Comparison of ENCODE assay signal across 8 cellular contexts in genomic region chr2:151946856-151947523, GRCh38.
A peak's percentile ranks its signal among the peaks of the same experiment; 100 is the strongest.
DNase-seq lines count a peak whose midpoint lies in the region; ATAC-seq, FAIRE-seq and TF ChIP-seq lines count a peak whose summit lies in the region.

No MANE protein-coding gene starts in this region.

- peak; percentile 70 for ATAC-seq in GM18867 (IDR thresholded peaks at IDR 0.05; ENCODE audit: unreplicated experiment)
- peak; percentile 73 for ATAC-seq in HG03439 (IDR thresholded peaks at IDR 0.05; ENCODE audit: unreplicated experiment)
- ATAC-seq in HepG2: peak; percentile 91

- DNase-seq in AG20443 (ENCODE audit: low spot score) (peak; percentile 43), RKO (ENCODE audit: low spot score) (peak; percentile 52), HepG2 (ENCODE audit: low spot score) (peak; percentile 45), transverse colon (peak; percentile 12), NCI-H510A (lab: John Stamatoyannopoulos, UW) (no peak)

- peaks cover 14% of the 10 kb centered on the region; the same call in 1 of the 2 replicates for H3K4me1 ChIP-seq in HepG2 (ENCODE audit: insufficient read depth, low read length)
- no peaks in the 10 kb centered on the region for H3K4me1 ChIP-seq in transverse colon

- no peak overlapping the region for H3K4me2 ChIP-seq in HepG2 (ENCODE audit: low read depth, low read length)

- no peak overlapping the region for H2AFZ ChIP-seq in HepG2 (ENCODE audit: low read length)

- no peaks in the 10 kb centered on the region for H4K20me1 ChIP-seq in HepG2 (ENCODE audit: insufficient read depth, low read length)

- H3K27ac ChIP-seq in cingulate gyrus (ENCODE audit: low read depth, low read length): peak overlapping the region; percentile 43
- no peak overlapping the region for H3K27ac ChIP-seq in HepG2 (ENCODE audit: extremely low read length, insufficient read depth, low read length)
- peak overlapping the region in 1 of 4 donors; percentile 39 for H3K27ac ChIP-seq in transverse colon

- TF ChIP-seq POLR2A in HepG2 (IDR thresholded peaks at IDR 0.05; ENCODE audit: insufficient read depth in 1 of 2, low read depth in 2 of 2, low read length in 2 of 2): no peak
- no peak for TF ChIP-seq POLR2A in transverse colon (IDR thresholded peaks at IDR 0.05)

- no peak overlapping the region for H3K9ac ChIP-seq in HepG2 (ENCODE audit: insufficient read depth, low read depth, low read length)

- intact Hi-C loops in HepG2 (cut with micrococcal nuclease; ENCODE audit: unreplicated experiment): no loop called here
- intact Hi-C loops in transverse colon (cut with DNase I; ENCODE audit: low total_unique reads): no loop called here

- CTCF ChIA-PET in HepG2 (lab: Yijun Ruan, JAX; ENCODE audit: low intra/inter-chr PET ratio, low total read pairs): interaction anchor here (0.9 to 2.1 kb wide), 3 partner anchors 53 to 79 kb away, joined by 3 to 9 read pairs (median 5); no protein-coding TSS in a partner anchor

- POLR2A ChIA-PET in HepG2 (lab: Yijun Ruan, JAX): no interaction called here

- peaks cover 10% of the 10 kb centered on the region; the same call in 1 of the 2 replicates for H3K9me3 ChIP-seq in HepG2 (ENCODE audit: low read length)
- peaks cover 0 to 4% of the 10 kb centered on the region in 2 donors for H3K9me3 ChIP-seq in transverse colon

- peak; percentile 36 for FAIRE-seq in HepG2 (lab: Jason Lieb, UNC)

- peak; percentile 27; the same call in 1 of the 2 replicates for TF ChIP-seq RAD21 in HepG2 (CRISPR knock-in tag; IDR thresholded peaks at IDR 0.05)

- 80% methylated on average over 8 of the region's 8 CpGs for WGBS in HepG2 (ENCODE audit: low lambda C conversion rate)
- WGBS in transverse colon (ENCODE audit: low coverage in 1 of 2), 2 donors: 68 to 84% methylated on average over 3 to 8 of the region's 8 CpGs

- H3K79me2 ChIP-seq in HepG2 (ENCODE audit: insufficient read depth, low read length): no peaks in the 10 kb centered on the region

- TF ChIP-seq CTCF in HepG2 (CRISPR knock-in tag; IDR thresholded peaks at IDR 0.05): peak; percentile 31; the same call in 1 of the 2 replicates
- TF ChIP-seq CTCF in transverse colon (IDR thresholded peaks at IDR 0.05): peak in 4 of 5 experiments; percentile 18 to 44 (median 35)

- TF ChIP-seq EP300 in HepG2 (IDR thresholded peaks at IDR 0.05; ENCODE audit: low read depth in 2 of 2, low read length in 2 of 2): no peak
- no peak for TF ChIP-seq EP300 in HepG2 (CRISPR knock-in tag; IDR thresholded peaks at IDR 0.05; ENCODE audit: borderline replicate concordance)
- TF ChIP-seq EP300 in transverse colon (IDR thresholded peaks at IDR 0.05; ENCODE audit: low read depth): no peak

- no peaks in the 10 kb centered on the region; a peak in 2 of 5 replicates for H3K36me3 ChIP-seq in HepG2 (replicated peaks in 1 of 2; ENCODE audit: control insufficient read depth in 1 of 2, insufficient read depth in 2 of 2, low read length in 2 of 2)
- H3K36me3 ChIP-seq in transverse colon: no peaks in the 10 kb centered on the region

- no peak overlapping the region for H3K4me3 ChIP-seq in HepG2 (replicated peaks in 1 of 3; ENCODE audit: insufficient read depth in 1 of 3, low read depth in 2 of 3, low read length in 3 of 3)
- H3K4me3 ChIP-seq in transverse colon: peak overlapping the region in 1 of 4 donors; percentile 16

- in situ Hi-C loops in HepG2 (cut with HindIII; ENCODE audit: extremely low pct_ligation_motif_present, low pct_unique_long_range_greater_than_20kb): no loop called here
- in situ Hi-C loops in transverse colon (cut with MboI; ENCODE audit: low pct_ligation_motif_present in 1 of 4, low pct_unique_long_range_greater_than_20kb in 1 of 4, low sequenced_read_pairs in 3 of 4): no loop called here

- no peaks in the 10 kb centered on the region for H3K27me3 ChIP-seq in HepG2 (ENCODE audit: control insufficient read depth in 1 of 2, insufficient read depth in 2 of 2, low read length in 2 of 2)
- no peaks in the 10 kb centered on the region for H3K27me3 ChIP-seq in transverse colon

- no TSS peak for BruUV-seq in HepG2 (replicated peaks; lab: Mats Ljungman, UMichigan)

TF ChIP-seq in HepG2, 621 proteins besides CTCF, POLR2A, EP300 and RAD21 (continues in another document):
- TF ChIP-seq ZSCAN30 (CRISPR knock-in tag; IDR thresholded peaks at IDR 0.05) (no peak), SALL1 (CRISPR knock-in tag; IDR thresholded peaks at IDR 0.05) (0 out of 2 replicates have a peak, but pooled peaks have one; percentile 9), ZNF513 (CRISPR knock-in tag; conservative IDR thresholded peaks at IDR 0.05) (no peak), HNRNPL (IDR thresholded peaks at IDR 0.05; ENCODE audit: low read depth, low read length) (no peak), BATF2 (CRISPR knock-in tag; IDR thresholded peaks at IDR 0.05) (no peak), THAP7 (CRISPR knock-in tag; IDR thresholded peaks at IDR 0.05) (no peak), GPN1 (CRISPR knock-in tag; IDR thresholded peaks at IDR 0.05; ENCODE audit: borderline replicate concordance) (no peak), RBFOX2 (IDR thresholded peaks at IDR 0.05; ENCODE audit: low read depth, low read length) (no peak), AGO1 (IDR thresholded peaks at IDR 0.05; ENCODE audit: low read depth, low read length, poor library complexity, severe bottlenecking) (no peak), CC2D1A (CRISPR knock-in tag; IDR thresholded peaks at IDR 0.05) (no peak), ZNF589 (CRISPR knock-in tag; conservative IDR thresholded peaks at IDR 0.05) (no peak), NCOA1 (CRISPR knock-in tag; IDR thresholded peaks at IDR 0.05) (no peak)
- TF ChIP-seq, protein P1, sequence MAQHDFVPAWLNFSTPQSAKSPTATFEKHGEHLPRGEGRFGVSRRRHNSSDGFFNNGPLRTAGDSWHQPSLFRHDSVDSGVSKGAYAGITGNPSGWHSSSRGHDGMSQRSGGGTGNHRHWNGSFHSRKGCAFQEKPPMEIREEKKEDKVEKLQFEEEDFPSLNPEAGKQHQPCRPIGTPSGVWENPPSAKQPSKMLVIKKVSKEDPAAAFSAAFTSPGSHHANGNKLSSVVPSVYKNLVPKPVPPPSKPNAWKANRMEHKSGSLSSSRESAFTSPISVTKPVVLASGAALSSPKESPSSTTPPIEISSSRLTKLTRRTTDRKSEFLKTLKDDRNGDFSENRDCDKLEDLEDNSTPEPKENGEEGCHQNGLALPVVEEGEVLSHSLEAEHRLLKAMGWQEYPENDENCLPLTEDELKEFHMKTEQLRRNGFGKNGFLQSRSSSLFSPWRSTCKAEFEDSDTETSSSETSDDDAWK (CRISPR knock-in tag; IDR thresholded peaks at IDR 0.05): no peak
- TF ChIP-seq, protein P2, sequence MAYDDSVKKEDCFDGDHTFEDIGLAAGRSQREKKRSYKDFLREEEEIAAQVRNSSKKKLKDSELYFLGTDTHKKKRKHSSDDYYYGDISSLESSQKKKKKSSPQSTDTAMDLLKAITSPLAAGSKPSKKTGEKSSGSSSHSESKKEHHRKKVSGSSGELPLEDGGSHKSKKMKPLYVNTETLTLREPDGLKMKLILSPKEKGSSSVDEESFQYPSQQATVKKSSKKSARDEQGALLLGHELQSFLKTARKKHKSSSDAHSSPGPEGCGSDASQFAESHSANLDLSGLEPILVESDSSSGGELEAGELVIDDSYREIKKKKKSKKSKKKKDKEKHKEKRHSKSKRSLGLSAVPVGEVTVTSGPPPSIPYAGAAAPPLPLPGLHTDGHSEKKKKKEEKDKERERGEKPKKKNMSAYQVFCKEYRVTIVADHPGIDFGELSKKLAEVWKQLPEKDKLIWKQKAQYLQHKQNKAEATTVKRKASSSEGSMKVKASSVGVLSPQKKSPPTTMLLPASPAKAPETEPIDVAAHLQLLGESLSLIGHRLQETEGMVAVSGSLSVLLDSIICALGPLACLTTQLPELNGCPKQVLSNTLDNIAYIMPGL (CRISPR knock-in tag; IDR thresholded peaks at IDR 0.05; ENCODE audit: borderline replicate concordance in 1 of 2, low read depth in 1 of 2): 0 out of 4 replicates have a peak, but pooled peaks of 1 of the 2 experiments have one; percentile 23
- TF ChIP-seq, protein P3, sequence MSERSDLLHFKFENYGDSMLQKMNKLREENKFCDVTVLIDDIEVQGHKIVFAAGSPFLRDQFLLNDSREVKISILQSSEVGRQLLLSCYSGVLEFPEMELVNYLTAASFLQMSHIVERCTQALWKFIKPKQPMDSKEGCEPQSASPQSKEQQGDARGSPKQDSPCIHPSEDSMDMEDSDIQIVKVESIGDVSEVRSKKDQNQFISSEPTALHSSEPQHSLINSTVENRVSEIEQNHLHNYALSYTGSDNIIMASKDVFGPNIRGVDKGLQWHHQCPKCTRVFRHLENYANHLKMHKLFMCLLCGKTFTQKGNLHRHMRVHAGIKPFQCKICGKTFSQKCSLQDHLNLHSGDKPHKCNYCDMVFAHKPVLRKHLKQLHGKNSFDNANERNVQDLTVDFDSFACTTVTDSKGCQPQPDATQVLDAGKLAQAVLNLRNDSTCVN (CRISPR knock-in tag; IDR thresholded peaks at IDR 0.05; ENCODE audit: borderline replicate concordance): no peak
